ENCODE assay signal across 27 cellular contexts in genomic region chr2:42243297-42243696, GRCh38.
"Had no signal": no experiment of that assay in that cellular context is flagged by ENCODE, and none has a peak within 500 bp of the region (broad histone marks: within the 10 kb centered on the region; RNA-seq: fewer than 3 reads in every experiment).

No MANE protein-coding gene starts in this region.

- FAIRE-seq: endometrium had no signal

- DNase-seq: activated CD4-positive, alpha-beta memory T cell treated with anti-CD3 and anti-CD28 coated beads for 36 hours; activated CD4-positive, alpha-beta T cell treated with anti-CD3 and anti-CD28 coated beads, Interleukin-2, amount 10 ng/mL, durations not matched to agents 24 days and 14 days; activated CD8-positive, alpha-beta memory T cell treated with anti-CD3 and anti-CD28 coated beads, Interleukin-2, amount 50 U/mL, for 4 hours; activated effector memory CD4-positive, alpha-beta T cell treated with anti-CD3 and anti-CD28 coated beads, Interleukin-2, amount 50 U/mL, for 16 hours; activated naive CD4-positive, alpha-beta T cell treated with anti-CD3 and anti-CD28 coated beads for 36 hours; activated naive CD8-positive, alpha-beta T cell treated with anti-CD3 and anti-CD28 coated beads, Interleukin-2, amount 50 U/mL, for 24 hours; activated T-cell treated with anti-CD3 and anti-CD28 coated beads, Interleukin-2, amount 50 U/mL, for 1 hour; amygdala; central memory CD4-positive, alpha-beta T cell; effector CD8-positive, alpha-beta T cell; esophagus squamous epithelium; foreskin melanocyte; left ventricle myocardium inferior; right cardiac atrium; stimulated activated CD4-positive, alpha-beta T cell treated with anti-CD3 and anti-CD28 coated beads, Interleukin-2, amount 100 ng/mL, for 48 hours; stimulated activated naive CD4-positive, alpha-beta T cell treated with Interleukin-2 at 50 U/mL for 16 hours; T-helper 9 cell had no signal

- H3K9me3 ChIP-seq: esophagus squamous epithelium, left ventricle myocardium inferior, thoracic aorta, vagina had no signal

- H3K9me3 Mint-ChIP-seq: activated CD4-positive, alpha-beta memory T cell treated with anti-CD3 and anti-CD28 coated beads for 36 hours; activated CD4-positive, alpha-beta T cell treated with anti-CD3 and anti-CD28 coated beads, Interleukin-2, amount 10 ng/mL, durations not matched to agents 24 days and 14 days; activated naive CD4-positive, alpha-beta T cell treated with anti-CD3 and anti-CD28 coated beads for 36 hours; activated naive CD8-positive, alpha-beta T cell treated with anti-CD3 and anti-CD28 coated beads, Interleukin-2, amount 50 U/mL, for 24 hours; activated T-helper 1 cell treated with anti-CD3 and anti-CD28 coated beads, Interleukin-12 subunit alpha, Interleukin-12 subunit beta, Interleukin-2, Interleukin-4 antibody, amounts not matched to agents 30 ng/mL and 10 ng/mL and 1 ng/mL, durations not matched to agents 14 hours and 24 hours and 36 hours; neural crest cell; type B pancreatic cell had no signal

- H3K27me3 Mint-ChIP-seq: activated CD4-positive, alpha-beta memory T cell treated with anti-CD3 and anti-CD28 coated beads for 36 hours; activated CD4-positive, alpha-beta T cell treated with anti-CD3 and anti-CD28 coated beads, Interleukin-2, amount 10 ng/mL, durations not matched to agents 24 days and 14 days; activated naive CD8-positive, alpha-beta T cell treated with anti-CD3 and anti-CD28 coated beads, Interleukin-2, amount 50 U/mL, for 24 hours; type B pancreatic cell had no signal

- H3K27me3 ChIP-seq: esophagus squamous epithelium, vagina had no signal

- H3K4me3 Mint-ChIP-seq: activated CD4-positive, alpha-beta memory T cell treated with anti-CD3 and anti-CD28 coated beads for 36 hours; activated CD4-positive, alpha-beta T cell treated with anti-CD3 and anti-CD28 coated beads, Interleukin-2, amount 10 ng/mL, durations not matched to agents 24 days and 14 days; activated naive CD4-positive, alpha-beta T cell treated with anti-CD3 and anti-CD28 coated beads for 36 hours; activated naive CD8-positive, alpha-beta T cell treated with anti-CD3 and anti-CD28 coated beads, Interleukin-2, amount 50 U/mL, for 24 hours; activated T-helper 1 cell treated with anti-CD3 and anti-CD28 coated beads, Interleukin-12 subunit alpha, Interleukin-12 subunit beta, Interleukin-2, Interleukin-4 antibody, amounts not matched to agents 30 ng/mL and 10 ng/mL and 1 ng/mL, durations not matched to agents 14 hours and 24 hours and 36 hours; neural crest cell; type B pancreatic cell had no signal

- H3K36me3 ChIP-seq: left ventricle myocardium inferior, thoracic aorta, vagina had no signal

- H3K27ac ChIP-seq: epithelial cell of prostate, esophagus squamous epithelium, left ventricle myocardium inferior, thoracic aorta, vagina, VCaP had no signal

- ATAC-seq: activated CD4-positive, CD25-positive, alpha-beta regulatory T cell treated with anti-CD3 and anti-CD28 coated beads, Interleukin-2, amount 50 U/mL, for 24 hours; activated naive CD8-positive, alpha-beta T cell treated with anti-CD3 and anti-CD28 coated beads, Interleukin-2, amount 50 U/mL, for 24 hours; right cardiac atrium had no signal

- H3K4me3 ChIP-seq: esophagus squamous epithelium, left ventricle myocardium inferior, lung, thoracic aorta, vagina had no signal

- H3K27ac Mint-ChIP-seq: activated CD4-positive, alpha-beta memory T cell treated with anti-CD3 and anti-CD28 coated beads for 36 hours; activated CD4-positive, alpha-beta T cell treated with anti-CD3 and anti-CD28 coated beads, Interleukin-2, amount 10 ng/mL, durations not matched to agents 24 days and 14 days; activated naive CD4-positive, alpha-beta T cell treated with anti-CD3 and anti-CD28 coated beads for 36 hours; activated naive CD8-positive, alpha-beta T cell treated with anti-CD3 and anti-CD28 coated beads, Interleukin-2, amount 50 U/mL, for 24 hours; type B pancreatic cell had no signal
